Comparison of ENCODE assay signal across 8 cellular contexts in genomic region chr13:43908156-43909126, GRCh38. TPM values are rescaled to one million over a fixed set of nuclear protein-coding genes. Genes with fewer than 3 reads are reported as not detected.
DNase-seq lines count a peak whose midpoint lies in the region; ATAC-seq and TF ChIP-seq lines count a peak whose summit lies in the region.

No MANE protein-coding gene starts in this region.

- in situ Hi-C loops in transverse colon (cut with MboI; ENCODE audit: low pct_ligation_motif_present in 1 of 4, low pct_unique_long_range_greater_than_20kb in 1 of 4, low sequenced_read_pairs in 3 of 4) = loop anchor here (5.0 to 25.0 kb wide), 8 partner anchors 129 to 1054 kb away; no protein-coding TSS in a partner anchor

- no peak overlapping the region for H3K27ac ChIP-seq in transverse colon

- TF ChIP-seq POLR2A in transverse colon (IDR thresholded peaks at IDR 0.05) = no peak

- no peak for ATAC-seq in GM18909 (IDR thresholded peaks at IDR 0.05; ENCODE audit: poor library complexity, unreplicated experiment)

- H3K4me1 ChIP-seq in transverse colon = no peaks in the 10 kb centered on the region

- intact Hi-C loops in transverse colon (cut with DNase I; ENCODE audit: low total_unique reads) = loop anchor here (10.0 kb wide), 1 partner anchor 306 kb away; no protein-coding TSS in a partner anchor

- peak; percentile 8 for DNase-seq in stimulated activated CD4-positive, alpha-beta T cell treated with anti-CD3 and anti-CD28 coated beads, Interleukin-4, amount 100 ng/mL, for 24 hours
- DNase-seq in stimulated activated CD4-positive, alpha-beta T cell treated with anti-CD3 and anti-CD28 coated beads, Interleukin-2, amount 100 ng/mL, for 48 hours = no peak
- DNase-seq in NCI-H146 (lab: John Stamatoyannopoulos, UW) (peak; percentile 49), brain pericyte (ENCODE audit: low read depth, low spot score) (peak; percentile 29), left kidney (ENCODE audit: low read depth, low spot score) (peak; percentile 73), transverse colon (no peak)
- DNase-seq in activated naive CD4-positive, alpha-beta T cell (lab: John Stamatoyannopoulos, UW) = no peak

- peak; percentile 51 to 70 (median 59) for TF ChIP-seq CTCF in transverse colon (IDR thresholded peaks at IDR 0.05)

- WGBS in transverse colon (ENCODE audit: low coverage in 1 of 2), 2 donors = 39 to 42% methylated on average over 2 of the region's 2 CpGs

- no peaks in the 10 kb centered on the region for H3K36me3 ChIP-seq in transverse colon

- H3K4me3 ChIP-seq in transverse colon = no peak overlapping the region

- no peaks in the 10 kb centered on the region for H3K27me3 ChIP-seq in transverse colon

- no peaks in the 10 kb centered on the region for H3K9me3 ChIP-seq in transverse colon

- TF ChIP-seq EP300 in transverse colon (IDR thresholded peaks at IDR 0.05; ENCODE audit: low read depth) = no peak

RNA-seq across cellular contexts. Expression of gene LACC1, which starts 28.7 kb away (rescaled TPM):
- 10 to 100 TPM in 3 of 4 donors, 1 to 10 TPM in 1; 5.6 to 16.1 (median 11.8) TPM for total RNA-seq in transverse colon

RNA-seq across cellular contexts. Expression of gene CCDC122, which starts 28.9 kb away (rescaled TPM):
- total RNA-seq in transverse colon = 1 to 10 TPM in 2 of 4 donors, under 1 TPM in 1, not detected in 1; 0.60 to 9.5 (median 5.6) TPM

Comparison
In these comparisons a context has a peak if more than half of its experiments do, and no peak if none do; other contexts are left out.
1. DNase-seq: peak in stimulated activated CD4-positive, alpha-beta T cell treated with anti-CD3 and anti-CD28 coated beads, Interleukin-4, amount 100 ng/mL, for 24 hours (single experiment), NCI-H146 (single experiment), brain pericyte (single experiment) and left kidney (single experiment); none in stimulated activated CD4-positive, alpha-beta T cell treated with anti-CD3 and anti-CD28 coated beads, Interleukin-2, amount 100 ng/mL, for 48 hours (0 of 2), transverse colon (single experiment) and activated naive CD4-positive, alpha-beta T cell (0 of 4).